Comparison of ENCODE assay signal across 1 cellular context in the genomic region with DNA sequence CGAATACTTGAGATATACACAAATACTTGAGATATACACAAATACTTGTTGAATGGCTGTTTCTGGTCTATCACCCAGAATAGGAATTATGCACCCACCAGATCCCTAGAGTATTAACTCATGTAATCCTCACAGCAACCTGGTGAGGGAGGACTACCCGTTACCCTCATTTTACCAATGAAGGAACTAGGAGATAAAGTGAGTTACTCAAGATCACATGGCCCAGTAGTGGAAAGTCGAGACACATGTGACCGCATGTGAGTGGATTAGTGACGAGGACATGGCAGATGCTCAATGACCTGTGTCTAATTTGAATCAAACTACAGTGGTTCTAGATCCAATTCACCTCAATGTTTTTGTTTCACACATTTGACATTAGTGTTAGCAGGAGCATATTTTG.
TF ChIP-seq lines count a peak whose summit lies in the region.

No MANE protein-coding gene starts in this region.

TF ChIP-seq in GM12878, 131 proteins besides CTCF, POLR2A, EP300 and RAD21:
- TF ChIP-seq RAD51 (IDR thresholded peaks at IDR 0.05), result peak; percentile 39; the same call in 1 of the 2 replicates
- TF ChIP-seq SMAD1 (IDR thresholded peaks at IDR 0.05; ENCODE audit: low read depth, partially characterized antibody), result no peak
- no peak for TF ChIP-seq CEBPB (IDR thresholded peaks at IDR 0.05; ENCODE audit: borderline replicate concordance in 1 of 2, low read depth in 2 of 2, low read length in 2 of 2)
TF ChIP-seq in GM12878: peak in this region for 1.
